Comparison of ENCODE assay signal across 33 cellular contexts in genomic region chr4:13126976-13127910, GRCh38.
DNase-seq lines count a peak whose midpoint lies in the region; ATAC-seq and TF ChIP-seq lines count a peak whose summit lies in the region.
"Had no signal": no experiment of that assay in that cellular context is flagged by ENCODE, and none has a peak within 500 bp of the region (broad histone marks: within the 10 kb centered on the region; RNA-seq: fewer than 3 reads in every experiment).

No MANE protein-coding gene starts in this region.

- H4K20me1 ChIP-seq in MM.1S (ENCODE audit: insufficient read depth, low read length) = no peaks in the 10 kb centered on the region
- H4K20me1 ChIP-seq in OCI-LY7 (ENCODE audit: insufficient read depth, low read length) = no peaks in the 10 kb centered on the region

- H3K27ac Mint-ChIP-seq in activated CD4-positive, alpha-beta T cell treated with anti-CD3 and anti-CD28 coated beads, Interleukin-2, amount 10 ng/mL, durations not matched to agents 24 days and 14 days = no peak overlapping the region
- H3K27ac Mint-ChIP-seq: activated CD4-positive, alpha-beta memory T cell treated with anti-CD3 and anti-CD28 coated beads, Interleukin-2, amount 10 ng/mL, durations not matched to agents 7 days and 5 days; activated naive CD8-positive, alpha-beta T cell treated with anti-CD3 and anti-CD28 coated beads for 36 hours; B cell; dendritic cell treated with granulocyte-macrophage colony-stimulating factor and Interleukin-4, amounts not matched to agents 40 ng/mL and 50 ng/mL, for 4 days; immature natural killer cell; stimulated activated naive CD8-positive, alpha-beta T cell treated with anti-CD3 and anti-CD28 coated beads, Interleukin-15, amount 100 ng/mL, for 72 hours had no signal

- H3K9me3 Mint-ChIP-seq in activated CD4-positive, alpha-beta T cell treated with anti-CD3 and anti-CD28 coated beads, Interleukin-2, amount 10 ng/mL, durations not matched to agents 24 days and 14 days = no peaks in the 10 kb centered on the region
- H3K9me3 Mint-ChIP-seq: activated CD4-positive, alpha-beta memory T cell treated with anti-CD3 and anti-CD28 coated beads, Interleukin-2, amount 10 ng/mL, durations not matched to agents 7 days and 5 days; activated naive CD8-positive, alpha-beta T cell treated with anti-CD3 and anti-CD28 coated beads for 36 hours; H9; stimulated activated naive CD8-positive, alpha-beta T cell treated with anti-CD3 and anti-CD28 coated beads, Interleukin-15, amount 100 ng/mL, for 72 hours had no signal

- no peak overlapping the region for H3K4me3 Mint-ChIP-seq in activated CD4-positive, alpha-beta T cell treated with anti-CD3 and anti-CD28 coated beads, Interleukin-2, amount 10 ng/mL, durations not matched to agents 24 days and 14 days
- H3K4me3 Mint-ChIP-seq: activated CD4-positive, alpha-beta memory T cell treated with anti-CD3 and anti-CD28 coated beads, Interleukin-2, amount 10 ng/mL, durations not matched to agents 7 days and 5 days; activated naive CD8-positive, alpha-beta T cell treated with anti-CD3 and anti-CD28 coated beads for 36 hours; B cell; dendritic cell treated with granulocyte-macrophage colony-stimulating factor and Interleukin-4, amounts not matched to agents 40 ng/mL and 50 ng/mL, for 4 days; H9; immature natural killer cell; stimulated activated naive CD8-positive, alpha-beta T cell treated with anti-CD3 and anti-CD28 coated beads, Interleukin-15, amount 100 ng/mL, for 72 hours had no signal

- POLR2A ChIA-PET in OCI-LY7 (lab: Charles Lee) = interaction anchor here (0.6 kb wide), 1 partner anchor 73 kb away, joined by 6 read pairs; no protein-coding TSS in a partner anchor

- H3K4me3 ChIP-seq in right atrium auricular region (no peak overlapping the region), left lung (no peak overlapping the region), MM.1S (ENCODE audit: low read length) (no peak overlapping the region), OCI-LY7 (ENCODE audit: low read depth, low read length, poor library complexity, severe bottlenecking) (no peak overlapping the region)
- H3K4me3 ChIP-seq: ascending aorta, esophagus squamous epithelium, lung, mucosa of descending colon, PC-9, sigmoid colon had no signal

- ATAC-seq in left ventricle myocardium superior (peak; percentile 20), left lung (peak; percentile 92), GM21723 (IDR thresholded peaks at IDR 0.05; ENCODE audit: unreplicated experiment) (no peak)
- ATAC-seq: activated CD4-positive, CD25-positive, alpha-beta regulatory T cell treated with anti-CD3 and anti-CD28 coated beads, Interleukin-2, amount 50 U/mL, for 24 hours; mucosa of descending colon; stimulated activated naive CD8-positive, alpha-beta T cell treated with anti-CD3 and anti-CD28 coated beads, Interleukin-15, amount 100 ng/mL, for 72 hours had no signal

- DNase-seq in left ventricle myocardium superior (no peak), right atrium auricular region (ENCODE audit: low spot score) (no peak), NCI-H526 treated with DMSO at 0.1 percent for 48 hours (lab: John Stamatoyannopoulos, UW) (peak; percentile 48), left lung (no peak), MM.1S (no peak), OCI-LY7 (ENCODE audit: low spot score) (no peak)
- no peak for DNase-seq in activated CD4-positive, alpha-beta T cell treated with anti-CD3 and anti-CD28 coated beads, Interleukin-2, amount 10 ng/mL, durations not matched to agents 24 days and 14 days
- DNase-seq: activated CD4-positive, alpha-beta memory T cell treated with anti-CD3 and anti-CD28 coated beads, Interleukin-2, amount 10 ng/mL, durations not matched to agents 7 days and 5 days; activated naive CD8-positive, alpha-beta T cell treated with anti-CD3 and anti-CD28 coated beads for 36 hours; caudate nucleus; esophagus squamous epithelium; H9; hippocampal formation; immature natural killer cell; mucosa of descending colon; NCI-H1436 treated with DMSO at 0.1 percent for 48 hours; NCI-H2171 treated with DMSO at 0.1 percent for 48 hours; NCI-H774; PC-9; SHP77 treated with DMSO at 0.1 percent for 48 hours; sigmoid colon; stimulated activated CD4-positive, alpha-beta T cell treated with anti-CD3 and anti-CD28 coated beads, Interleukin-15, amount 100 ng/mL, for 24 hours; stimulated activated naive CD8-positive, alpha-beta T cell treated with anti-CD3 and anti-CD28 coated beads, Interleukin-15, amount 100 ng/mL, for 72 hours; SW 1271; T1000; trophoblast cell had no signal

- TF ChIP-seq CTCF in right atrium auricular region (IDR thresholded peaks at IDR 0.05) (no peak), left lung (IDR thresholded peaks at IDR 0.05) (no peak), MM.1S (IDR thresholded peaks at IDR 0.05; ENCODE audit: low read length) (no peak), OCI-LY7 (conservative IDR thresholded peaks at IDR 0.05; ENCODE audit: low read length) (no peak)

- H3K9ac ChIP-seq in MM.1S (ENCODE audit: low read length) = no peak overlapping the region
- H3K9ac ChIP-seq: parathyroid adenoma had no signal

- no peaks in the 10 kb centered on the region for H3K36me3 ChIP-seq in right atrium auricular region
- no peaks in the 10 kb centered on the region for H3K36me3 ChIP-seq in left lung
- no peaks in the 10 kb centered on the region for H3K36me3 ChIP-seq in MM.1S (replicated peaks; ENCODE audit: insufficient read depth, low read length)
- no peaks in the 10 kb centered on the region for H3K36me3 ChIP-seq in OCI-LY7 (ENCODE audit: insufficient read depth, low read length)
- H3K36me3 ChIP-seq: ascending aorta, esophagus squamous epithelium, sigmoid colon had no signal

- H3K9me3 ChIP-seq in right atrium auricular region = no peaks in the 10 kb centered on the region
- H3K9me3 ChIP-seq in left lung = no peaks in the 10 kb centered on the region
- H3K9me3 ChIP-seq in MM.1S (replicated peaks; ENCODE audit: insufficient read depth, low read length) = no peaks in the 10 kb centered on the region
- no peaks in the 10 kb centered on the region for H3K9me3 ChIP-seq in OCI-LY7 (ENCODE audit: low read length)
- H3K9me3 ChIP-seq: ascending aorta, esophagus squamous epithelium, mucosa of descending colon, sigmoid colon had no signal

- CTCF ChIA-PET in OCI-LY7 (lab: Charles Lee; ENCODE audit: unreplicated experiment) = no interaction called here

- no peak overlapping the region for H2AFZ ChIP-seq in MM.1S (ENCODE audit: low read length)
- no peak overlapping the region for H2AFZ ChIP-seq in OCI-LY7 (ENCODE audit: low read length)
- H2AFZ ChIP-seq: parathyroid adenoma, PC-9 had no signal

- H3K27ac ChIP-seq in right atrium auricular region = no peak overlapping the region
- no peak overlapping the region for H3K27ac ChIP-seq in left lung
- no peak overlapping the region for H3K27ac ChIP-seq in MM.1S (ENCODE audit: low read length)
- H3K27ac ChIP-seq in OCI-LY7 (ENCODE audit: low read depth, low read length, poor library complexity, severe bottlenecking) = no peak overlapping the region
- H3K27ac ChIP-seq: ascending aorta, esophagus squamous epithelium, parathyroid adenoma, PC-9, sigmoid colon had no signal

- no peaks in the 10 kb centered on the region for H3K4me1 Mint-ChIP-seq in activated CD4-positive, alpha-beta T cell treated with anti-CD3 and anti-CD28 coated beads, Interleukin-2, amount 10 ng/mL, durations not matched to agents 24 days and 14 days
- H3K4me1 Mint-ChIP-seq: activated CD4-positive, alpha-beta memory T cell treated with anti-CD3 and anti-CD28 coated beads, Interleukin-2, amount 10 ng/mL, durations not matched to agents 7 days and 5 days; activated naive CD8-positive, alpha-beta T cell treated with anti-CD3 and anti-CD28 coated beads for 36 hours; B cell; H9; immature natural killer cell; stimulated activated naive CD8-positive, alpha-beta T cell treated with anti-CD3 and anti-CD28 coated beads, Interleukin-15, amount 100 ng/mL, for 72 hours had no signal

- H3K27me3 Mint-ChIP-seq in activated CD4-positive, alpha-beta T cell treated with anti-CD3 and anti-CD28 coated beads, Interleukin-2, amount 10 ng/mL, durations not matched to agents 24 days and 14 days = no peaks in the 10 kb centered on the region
- H3K27me3 Mint-ChIP-seq: activated CD4-positive, alpha-beta memory T cell treated with anti-CD3 and anti-CD28 coated beads, Interleukin-2, amount 10 ng/mL, durations not matched to agents 7 days and 5 days; activated naive CD8-positive, alpha-beta T cell treated with anti-CD3 and anti-CD28 coated beads for 36 hours; dendritic cell treated with granulocyte-macrophage colony-stimulating factor and Interleukin-4, amounts not matched to agents 40 ng/mL and 50 ng/mL, for 4 days; stimulated activated naive CD8-positive, alpha-beta T cell treated with anti-CD3 and anti-CD28 coated beads, Interleukin-15, amount 100 ng/mL, for 72 hours had no signal

- no peaks in the 10 kb centered on the region for H3K79me2 ChIP-seq in MM.1S (ENCODE audit: low read length)
- no peaks in the 10 kb centered on the region for H3K79me2 ChIP-seq in OCI-LY7 (ENCODE audit: insufficient read depth, low read depth, low read length)
- H3K79me2 ChIP-seq: parathyroid adenoma had no signal

- no peaks in the 10 kb centered on the region for H3K27me3 ChIP-seq in right atrium auricular region
- no peaks in the 10 kb centered on the region for H3K27me3 ChIP-seq in left lung
- H3K27me3 ChIP-seq in MM.1S (replicated peaks; ENCODE audit: insufficient read depth, low read length) = no peaks in the 10 kb centered on the region
- H3K27me3 ChIP-seq: ascending aorta, esophagus squamous epithelium, sigmoid colon had no signal

- H3K4me1 ChIP-seq in right atrium auricular region (no peaks in the 10 kb centered on the region), left lung (no peaks in the 10 kb centered on the region), MM.1S (ENCODE audit: low read length) (0 out of 2 replicates have a peak, but pooled peaks cover 6% of the 10 kb centered on the region), OCI-LY7 (ENCODE audit: insufficient read depth, low read length, poor library complexity, severe bottlenecking) (no peaks in the 10 kb centered on the region)
- H3K4me1 ChIP-seq: ascending aorta, esophagus squamous epithelium, parathyroid adenoma, sigmoid colon had no signal

- H3K9me2 ChIP-seq in MM.1S (replicated peaks; ENCODE audit: insufficient read depth, low read length) (no peaks in the 10 kb centered on the region), OCI-LY7 (ENCODE audit: insufficient read depth, low read length) (no peaks in the 10 kb centered on the region)

- no TSS peak for BruUV-seq in OCI-LY7 (replicated peaks; lab: Mats Ljungman, UMichigan)

- H3K4me2 ChIP-seq in MM.1S (ENCODE audit: low read depth, low read length) = no peak overlapping the region
- no peak overlapping the region for H3K4me2 ChIP-seq in OCI-LY7 (ENCODE audit: low read length)
- H3K4me2 ChIP-seq: PC-9 had no signal

- H3K36me3 Mint-ChIP-seq in activated CD4-positive, alpha-beta T cell treated with anti-CD3 and anti-CD28 coated beads, Interleukin-2, amount 10 ng/mL, durations not matched to agents 24 days and 14 days (ENCODE audit: low read depth) = no peaks in the 10 kb centered on the region
- H3K36me3 Mint-ChIP-seq: activated naive CD8-positive, alpha-beta T cell treated with anti-CD3 and anti-CD28 coated beads for 36 hours had no signal

- no peaks in the 10 kb centered on the region for H3F3A ChIP-seq in MM.1S (ENCODE audit: insufficient read depth, low read length)

- intact Hi-C loops in left ventricle myocardium superior (cut with micrococcal nuclease) = no loop called here
- intact Hi-C loops in left lung (cut with DNase I) = no loop called here
- intact Hi-C loops in activated CD4-positive, alpha-beta T cell treated with anti-CD3 and anti-CD28 coated beads, Interleukin-2, amount 10 ng/mL, durations not matched to agents 24 days and 14 days (cut with micrococcal nuclease) = no loop called here
- intact Hi-C loops in OCI-LY7 (cut with micrococcal nuclease; ENCODE audit: unreplicated experiment) = no loop called here
